Comparison of ENCODE assay signal across 8 cellular contexts in the genomic region with DNA sequence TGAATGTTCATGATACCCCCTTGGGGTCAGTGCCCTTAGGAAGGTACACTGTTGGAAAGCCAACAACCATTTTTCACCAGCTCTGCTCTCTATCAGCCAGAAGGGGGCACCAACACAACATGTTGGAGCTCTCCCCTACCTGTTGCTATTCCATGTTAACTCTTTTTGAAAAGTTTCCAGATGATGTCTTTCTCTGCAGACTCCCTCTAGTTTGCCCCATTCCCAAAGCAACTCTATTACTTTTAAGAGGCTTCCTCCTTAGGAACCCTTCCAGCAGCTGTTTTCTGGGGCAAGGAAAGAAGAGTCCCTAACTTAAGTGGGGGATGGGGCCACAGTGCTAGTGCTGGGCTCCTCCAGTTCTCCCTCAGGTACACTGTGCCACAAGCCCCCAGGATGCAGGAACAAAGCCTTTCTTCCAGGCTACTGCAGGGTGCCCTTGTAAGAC. TPM values are rescaled to one million over a fixed set of nuclear protein-coding genes. Genes with fewer than 3 reads are reported as not detected.
A peak's percentile ranks its signal among the peaks of the same experiment; 100 is the strongest.
DNase-seq lines count a peak whose midpoint lies in the region; FAIRE-seq and TF ChIP-seq lines count a peak whose summit lies in the region.

No MANE protein-coding gene starts in this region.

- H3K9ac ChIP-seq in kidney (ENCODE audit: low read length in 2 of 2): no peak overlapping the region

- peak; percentile 74 for FAIRE-seq in GM12892 (lab: Jason Lieb, UNC)
- FAIRE-seq in kidney (lab: Jason Lieb, UNC): no peak

- DNase-seq in AG08395 (ENCODE audit: low spot score) (peak; percentile 72), GM12892 (ENCODE audit: insufficient read length) (peak; percentile 25), NCI-H128 (lab: John Stamatoyannopoulos, UW; ENCODE audit: unreplicated experiment) (peak; percentile 33), T-helper 2 cell (peak in 4 of 5 experiments; percentile 14 to 60 (median 22)), T47D (ENCODE audit: low read depth in 1 of 2, low spot score in 1 of 2) (peak; percentile 18 to 69), kidney (no peak), GOT3 (lab: John Stamatoyannopoulos, UW) (no peak)
- peak; percentile 11 to 34 (median 19) for DNase-seq in stimulated activated CD4-positive, alpha-beta T cell treated with anti-CD3 and anti-CD28 coated beads, TNF-alpha, amount 100 ng/mL, for 24 hours (ENCODE audit: low read depth in 3 of 3)

- H3K27ac ChIP-seq in kidney (ENCODE audit: low read depth in 2 of 2, low read length in 2 of 2): no peak overlapping the region

- no peak overlapping the region for H3K4me3 ChIP-seq in kidney (ENCODE audit: low read length in 2 of 2)

- H3K36me3 ChIP-seq in kidney (ENCODE audit: control insufficient read depth in 1 of 2, insufficient read depth in 2 of 2, low read length in 2 of 2): peaks cover 21 to 22% of the 10 kb centered on the region in 2 donors

- no peaks in the 10 kb centered on the region for H3K4me1 ChIP-seq in kidney (ENCODE audit: control insufficient read depth in 1 of 2, insufficient read depth in 1 of 2, low read depth in 1 of 2, low read length in 2 of 2)

- TF ChIP-seq CTCF in kidney (IDR thresholded peaks at IDR 0.05; ENCODE audit: borderline replicate concordance, extremely low read depth, insufficient read depth): peak; percentile 62

- in situ Hi-C loops in T47D (cut with HindIII; ENCODE audit: low pct_unique_long_range_greater_than_20kb, low sequenced_read_pairs): no loop called here

- intact Hi-C loops in kidney (cut with DNase I): no loop called here

- TF ChIP-seq POLR2A in GM12892 (IDR thresholded peaks at IDR 0.05; ENCODE audit: low read depth, low read length): no peak

- no peaks in the 10 kb centered on the region for H3K9me3 ChIP-seq in kidney (ENCODE audit: control insufficient read depth in 1 of 2, low read length in 2 of 2)

RNA-seq across cellular contexts. Expression of gene NDC1, which starts 22.9 kb away (rescaled TPM):
- polyA plus RNA-seq in GM12892 (2012; ENCODE audit: missing spikeins): 19.7 TPM
- total RNA-seq in kidney: 8.5 TPM
- 5.6 TPM for polyA plus RNA-seq in kidney (ENCODE audit: insufficient read depth, low read depth, low replicate concordance)

RNA-seq across cellular contexts. Expression of gene YIPF1, which starts 28.6 kb away (rescaled TPM):
- 12.6 TPM for polyA plus RNA-seq in GM12892 (2012; ENCODE audit: missing spikeins)
- 33.3 TPM for total RNA-seq in kidney
- polyA plus RNA-seq in kidney (ENCODE audit: insufficient read depth, low read depth, low replicate concordance): 49.4 TPM

RNA-seq across cellular contexts. Expression of gene DIO1, which starts 33.0 kb away (rescaled TPM):
- polyA plus RNA-seq in GM12892 (2012; ENCODE audit: missing spikeins): 0.15 TPM
- 2.9 TPM for total RNA-seq in kidney
- 40.6 TPM for polyA plus RNA-seq in kidney (ENCODE audit: insufficient read depth, low read depth, low replicate concordance)

Comparison
In these comparisons a context has a peak if more than half of its experiments do, and no peak if none do; other contexts are left out.
1. DNase-seq: peak in AG08395 (single experiment), GM12892 (single experiment), NCI-H128 (single experiment), T-helper 2 cell (4 of 5), T47D (2 of 2) and stimulated activated CD4-positive, alpha-beta T cell treated with anti-CD3 and anti-CD28 coated beads, TNF-alpha, amount 100 ng/mL, for 24 hours (3 of 3); none in kidney (single experiment) and GOT3 (single experiment).